ENCODE assay signal across 19 cellular contexts in genomic region chr20:23136893-23137745, GRCh38. TPM values are rescaled to one million over a fixed set of nuclear protein-coding genes. Genes with fewer than 3 reads are reported as not detected.
DNase-seq lines count a peak whose midpoint lies in the region; FAIRE-seq lines count a peak whose summit lies in the region.
"Had no signal": no experiment of that assay in that cellular context is flagged by ENCODE, and none has a peak within 500 bp of the region (broad histone marks: within the 10 kb centered on the region; RNA-seq: fewer than 3 reads in every experiment).

No MANE protein-coding gene starts in this region.

- H3K4me1 ChIP-seq in SJCRH30: peaks cover 67% of the 10 kb centered on the region
- no peaks in the 10 kb centered on the region for H3K4me1 ChIP-seq in mesendoderm (ENCODE audit: control insufficient read depth, low read depth, low read length)

- no peak overlapping the region for H2AK5ac ChIP-seq in mesendoderm (ENCODE audit: low read length)

- peak; percentile 91 for FAIRE-seq in urothelium cell line (lab: Jason Lieb, UNC)
- FAIRE-seq: A204.1, endometrium, islet of Langerhans had no signal

- peak; percentile 42 for DNase-seq in activated effector memory CD4-positive, alpha-beta T cell treated with anti-CD3 and anti-CD28 coated beads, Interleukin-2, amount 50 U/mL, for 16 hours
- no peak for DNase-seq in activated effector memory CD4-positive, alpha-beta T cell treated with Interleukin-2 at 50 U/mL for 16 hours
- DNase-seq in SJCRH30 (peak; percentile 99), mesendoderm (peak; percentile 33), urothelium cell line (ENCODE audit: low spot score) (peak; percentile 75), foreskin melanocyte (no peak), DMS153 (lab: John Stamatoyannopoulos, UW) (no peak), iPS-NIHi11 (ENCODE audit: low spot score) (no peak)
- DNase-seq: activated CD4-positive, alpha-beta T cell treated with anti-CD3 and anti-CD28 coated beads, Interleukin-2, amount 50 U/mL, for 1 hour; activated T-cell treated with anti-CD3 and anti-CD28 coated beads, Interleukin-2, amount 50 U/mL, for 4 hours; cerebellar nuclear complex; glutamatergic neuron; mucosa of descending colon; NCI-H2107 had no signal

- no peak overlapping the region for H2BK120ac ChIP-seq in mesendoderm (ENCODE audit: low read depth, low read length)

- no peak overlapping the region for H3K18ac ChIP-seq in mesendoderm (ENCODE audit: low read length)

- H2BK5ac ChIP-seq in mesendoderm (ENCODE audit: low read length): no peak overlapping the region

- no CpG with 5 or more reads among the region's 20 CpGs for WGBS in mesendoderm (ENCODE audit: extremely low coverage, insufficient coverage, low lambda C conversion rate)

- no peaks in the 10 kb centered on the region for H3K36me3 ChIP-seq in SJCRH30
- H3K36me3 ChIP-seq in mesendoderm (ENCODE audit: control insufficient read depth, insufficient read depth, low read length): no peaks in the 10 kb centered on the region
- H3K36me3 ChIP-seq: ovary had no signal

- H3K27ac ChIP-seq in SJCRH30: peak overlapping the region; percentile 94
- no peak overlapping the region for H3K27ac ChIP-seq in mesendoderm (ENCODE audit: low read depth, low read length)
- H3K27ac ChIP-seq: ovary, SK-N-MC had no signal

- H3K79me1 ChIP-seq in mesendoderm (ENCODE audit: low read length): no peaks in the 10 kb centered on the region

- no peak overlapping the region for H4K8ac ChIP-seq in mesendoderm (ENCODE audit: low read depth, low read length)

- H3K27me3 ChIP-seq in SJCRH30: no peaks in the 10 kb centered on the region
- H3K27me3 ChIP-seq in mesendoderm (ENCODE audit: insufficient read depth, low read length, poor library complexity): no peaks in the 10 kb centered on the region
- H3K27me3 ChIP-seq: ovary had no signal

- H3K79me2 ChIP-seq in mesendoderm (ENCODE audit: control insufficient read depth, insufficient read depth, low read length): no peaks in the 10 kb centered on the region

- H3K4ac ChIP-seq in mesendoderm (ENCODE audit: low read depth, low read length): no peak overlapping the region

- no peak overlapping the region for H3K56ac ChIP-seq in mesendoderm (ENCODE audit: low read length)

- H3K9me3 ChIP-seq in SJCRH30 (replicated peaks): no peaks in the 10 kb centered on the region
- H3K9me3 ChIP-seq: mucosa of descending colon, ovary had no signal

- no peak overlapping the region for H2BK15ac ChIP-seq in mesendoderm (replicated peaks; ENCODE audit: low read depth)

- peak overlapping the region; percentile 80 for H3K23ac ChIP-seq in mesendoderm (ENCODE audit: low read length)

- H3K4me3 ChIP-seq in SJCRH30 (no peak overlapping the region), mesendoderm (ENCODE audit: low read length) (no peak overlapping the region)
- H3K4me3 ChIP-seq: mucosa of descending colon, ovary, SK-N-MC had no signal

- H4K5ac ChIP-seq in mesendoderm (ENCODE audit: low read length): no peak overlapping the region

- H3K9ac ChIP-seq in mesendoderm (ENCODE audit: low read length): no peak overlapping the region

- no peak overlapping the region for H3K4me2 ChIP-seq in mesendoderm (ENCODE audit: low read length)

RNA-seq across cellular contexts. Expression of gene CD93, which starts 51.0 kb away (rescaled TPM):
- total RNA-seq in SJCRH30 (2014; rRNA removed; shearing (Covaris generic)): not detected in 2 replicates
- under 0.01 TPM for polyA plus RNA-seq in mesendoderm (2013, experiment 1 of 2)
- 0.01 TPM for polyA plus RNA-seq in mesendoderm (2013, experiment 2 of 2)

Comparison
In these comparisons a context has a peak if more than half of its experiments do, and no peak if none do; other contexts are left out.
1. DNase-seq: peak in activated effector memory CD4-positive, alpha-beta T cell treated with anti-CD3 and anti-CD28 coated beads, Interleukin-2, amount 50 U/mL, for 16 hours (single experiment), SJCRH30 (2 of 2), mesendoderm (single experiment) and urothelium cell line (single experiment); none in activated effector memory CD4-positive, alpha-beta T cell treated with Interleukin-2 at 50 U/mL for 16 hours (single experiment), foreskin melanocyte (single experiment), DMS153 (single experiment) and iPS-NIHi11 (single experiment).